In the genomic region with DNA sequence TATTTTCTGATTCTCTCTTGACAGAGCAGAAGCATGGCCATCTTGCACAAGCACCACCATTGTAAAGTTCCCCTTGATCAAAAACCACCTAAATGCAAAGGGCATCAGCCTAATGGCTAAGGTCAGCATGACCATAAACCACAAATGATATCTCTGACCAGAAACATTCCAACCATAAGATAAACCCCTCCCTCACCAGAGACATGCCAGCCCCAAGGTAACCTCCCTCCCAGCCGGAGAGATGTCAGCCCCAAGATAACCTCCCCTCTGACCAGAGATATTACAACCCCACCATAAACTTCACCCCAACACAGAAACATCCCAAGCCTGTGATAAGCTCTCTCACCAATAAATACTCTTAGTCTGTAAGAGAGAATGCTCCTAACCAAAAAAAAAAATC, we compare ENCODE assay signal across 27 cellular contexts.
"Had no signal": no experiment of that assay in that cellular context is flagged by ENCODE, and none has a peak within 500 bp of the region (broad histone marks: within the 10 kb centered on the region; RNA-seq: fewer than 3 reads in every experiment).

No MANE protein-coding gene starts in this region.

- H3K4me1 Mint-ChIP-seq: activated B cell treated with CpG ODN at 0.5 μM for 24 hours had no signal

- H3K27ac ChIP-seq: ascending aorta, body of pancreas, KMS-11, Peyer's patch, SJSA1 had no signal

- ATAC-seq: body of pancreas, SK-N-SH treated with all-trans-retinoic acid at 6 μM for 48 hours had no signal

- H3K4me3 ChIP-seq: ascending aorta, body of pancreas, MG63, Peyer's patch, SJSA1 had no signal

- H3K27ac Mint-ChIP-seq: activated B cell treated with CpG ODN at 0.5 μM for 24 hours; activated CD4-positive, alpha-beta memory T cell treated with anti-CD3 and anti-CD28 coated beads for 36 hours; activated CD4-positive, alpha-beta T cell treated with anti-CD3 and anti-CD28 coated beads, Interleukin-2, amount 10 ng/mL, durations not matched to agents 7 days and 5 days; activated naive CD4-positive, alpha-beta T cell treated with anti-CD3 and anti-CD28 coated beads, Interleukin-2, amount 50 U/mL, for 24 hours; T-helper 1 cell treated with Interleukin-12 subunit alpha and Interleukin-12 subunit beta and Interleukin-4 antibody, amounts not matched to agents 30 μg/mL and 1 μg/mL, for 36 hours had no signal

- H3K9me3 ChIP-seq: ascending aorta, body of pancreas, MG63, Peyer's patch, SJSA1 had no signal

- H3K27me3 Mint-ChIP-seq: activated CD4-positive, alpha-beta memory T cell treated with anti-CD3 and anti-CD28 coated beads for 36 hours; activated CD4-positive, alpha-beta T cell treated with anti-CD3 and anti-CD28 coated beads, Interleukin-2, amount 10 ng/mL, durations not matched to agents 7 days and 5 days; activated naive CD4-positive, alpha-beta T cell treated with anti-CD3 and anti-CD28 coated beads, Interleukin-2, amount 50 U/mL, for 24 hours had no signal

- H3K4me3 Mint-ChIP-seq: activated B cell treated with CpG ODN at 0.5 μM for 24 hours; activated CD4-positive, alpha-beta memory T cell treated with anti-CD3 and anti-CD28 coated beads for 36 hours; activated CD4-positive, alpha-beta T cell treated with anti-CD3 and anti-CD28 coated beads, Interleukin-2, amount 10 ng/mL, durations not matched to agents 7 days and 5 days; activated naive CD4-positive, alpha-beta T cell treated with anti-CD3 and anti-CD28 coated beads, Interleukin-2, amount 50 U/mL, for 24 hours; T-helper 1 cell treated with Interleukin-12 subunit alpha and Interleukin-12 subunit beta and Interleukin-4 antibody, amounts not matched to agents 30 μg/mL and 1 μg/mL, for 36 hours had no signal

- H3K36me3 Mint-ChIP-seq: activated CD4-positive, alpha-beta memory T cell treated with anti-CD3 and anti-CD28 coated beads for 36 hours had no signal

- H3K36me3 ChIP-seq: ascending aorta, MG63, Peyer's patch, SJSA1 had no signal

- H3K9me3 Mint-ChIP-seq: activated B cell treated with CpG ODN at 0.5 μM for 24 hours; activated CD4-positive, alpha-beta memory T cell treated with anti-CD3 and anti-CD28 coated beads for 36 hours had no signal

- H3K4me1 ChIP-seq: ascending aorta, SJSA1 had no signal

- DNase-seq: activated B cell treated with CpG ODN at 0.5 μM for 24 hours; activated CD4-positive, alpha-beta memory T cell treated with anti-CD3 and anti-CD28 coated beads for 36 hours; activated CD4-positive, alpha-beta T cell treated with anti-CD3 and anti-CD28 coated beads, Interleukin-2, amount 10 ng/mL, durations not matched to agents 7 days and 5 days; activated CD8-positive, alpha-beta memory T cell treated with anti-CD3 and anti-CD28 coated beads for 24 hours; activated T-cell treated with anti-CD3 and anti-CD28 coated beads, Interleukin-2, amount 50 U/mL, for 48 hours; amniotic stem cell; body of pancreas; central memory CD4-positive, alpha-beta T cell; MG63; MV-4-11; NCI-H1092 treated with DMSO at 0.1 percent for 48 hours; NCI-H1417 treated with DMSO at 0.1 percent for 48 hours; NCI-H1694; NCI-H2029; NCI-H2107; NCI-H510A treated with DMSO at 0.1 percent for 48 hours; NK-92 treated with Interleukin-12 subunit alpha and Interleukin-12 subunit beta, amount 100 ng/mL, for 24 hours; Peyer's patch; SHP77; SW 1271; T-helper 9 cell had no signal

- H3K27me3 ChIP-seq: ascending aorta, body of pancreas, MG63, Peyer's patch, SJSA1 had no signal
